ENCODE assay signal across 1 cellular context in the genomic region with DNA sequence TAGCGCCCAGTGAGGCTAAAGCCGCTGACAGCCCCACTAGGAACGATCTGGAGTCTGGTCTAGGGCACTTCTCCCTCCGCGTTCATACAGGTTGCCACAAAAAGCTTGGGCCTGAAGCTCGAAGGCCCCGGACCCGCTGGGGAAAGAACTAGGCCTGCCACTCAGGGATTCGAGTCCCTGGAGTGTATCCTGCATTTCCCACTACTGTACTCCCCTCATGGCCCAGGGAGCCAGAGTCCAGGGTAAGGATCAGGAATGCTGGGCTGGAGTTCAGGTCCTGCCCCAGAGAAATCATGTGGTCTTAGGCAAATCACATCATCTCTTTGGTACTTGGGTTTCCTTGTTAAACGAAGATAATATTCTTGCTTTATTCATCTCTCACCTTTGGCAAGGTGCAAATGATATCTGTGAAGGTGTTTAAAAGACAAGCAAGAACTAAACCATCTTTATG.
TF ChIP-seq lines count a peak whose summit lies in the region.

No MANE protein-coding gene starts in this region.

TF ChIP-seq in K562, 482 proteins besides CTCF, POLR2A, EP300 and RAD21:
- TF ChIP-seq, protein P1, sequence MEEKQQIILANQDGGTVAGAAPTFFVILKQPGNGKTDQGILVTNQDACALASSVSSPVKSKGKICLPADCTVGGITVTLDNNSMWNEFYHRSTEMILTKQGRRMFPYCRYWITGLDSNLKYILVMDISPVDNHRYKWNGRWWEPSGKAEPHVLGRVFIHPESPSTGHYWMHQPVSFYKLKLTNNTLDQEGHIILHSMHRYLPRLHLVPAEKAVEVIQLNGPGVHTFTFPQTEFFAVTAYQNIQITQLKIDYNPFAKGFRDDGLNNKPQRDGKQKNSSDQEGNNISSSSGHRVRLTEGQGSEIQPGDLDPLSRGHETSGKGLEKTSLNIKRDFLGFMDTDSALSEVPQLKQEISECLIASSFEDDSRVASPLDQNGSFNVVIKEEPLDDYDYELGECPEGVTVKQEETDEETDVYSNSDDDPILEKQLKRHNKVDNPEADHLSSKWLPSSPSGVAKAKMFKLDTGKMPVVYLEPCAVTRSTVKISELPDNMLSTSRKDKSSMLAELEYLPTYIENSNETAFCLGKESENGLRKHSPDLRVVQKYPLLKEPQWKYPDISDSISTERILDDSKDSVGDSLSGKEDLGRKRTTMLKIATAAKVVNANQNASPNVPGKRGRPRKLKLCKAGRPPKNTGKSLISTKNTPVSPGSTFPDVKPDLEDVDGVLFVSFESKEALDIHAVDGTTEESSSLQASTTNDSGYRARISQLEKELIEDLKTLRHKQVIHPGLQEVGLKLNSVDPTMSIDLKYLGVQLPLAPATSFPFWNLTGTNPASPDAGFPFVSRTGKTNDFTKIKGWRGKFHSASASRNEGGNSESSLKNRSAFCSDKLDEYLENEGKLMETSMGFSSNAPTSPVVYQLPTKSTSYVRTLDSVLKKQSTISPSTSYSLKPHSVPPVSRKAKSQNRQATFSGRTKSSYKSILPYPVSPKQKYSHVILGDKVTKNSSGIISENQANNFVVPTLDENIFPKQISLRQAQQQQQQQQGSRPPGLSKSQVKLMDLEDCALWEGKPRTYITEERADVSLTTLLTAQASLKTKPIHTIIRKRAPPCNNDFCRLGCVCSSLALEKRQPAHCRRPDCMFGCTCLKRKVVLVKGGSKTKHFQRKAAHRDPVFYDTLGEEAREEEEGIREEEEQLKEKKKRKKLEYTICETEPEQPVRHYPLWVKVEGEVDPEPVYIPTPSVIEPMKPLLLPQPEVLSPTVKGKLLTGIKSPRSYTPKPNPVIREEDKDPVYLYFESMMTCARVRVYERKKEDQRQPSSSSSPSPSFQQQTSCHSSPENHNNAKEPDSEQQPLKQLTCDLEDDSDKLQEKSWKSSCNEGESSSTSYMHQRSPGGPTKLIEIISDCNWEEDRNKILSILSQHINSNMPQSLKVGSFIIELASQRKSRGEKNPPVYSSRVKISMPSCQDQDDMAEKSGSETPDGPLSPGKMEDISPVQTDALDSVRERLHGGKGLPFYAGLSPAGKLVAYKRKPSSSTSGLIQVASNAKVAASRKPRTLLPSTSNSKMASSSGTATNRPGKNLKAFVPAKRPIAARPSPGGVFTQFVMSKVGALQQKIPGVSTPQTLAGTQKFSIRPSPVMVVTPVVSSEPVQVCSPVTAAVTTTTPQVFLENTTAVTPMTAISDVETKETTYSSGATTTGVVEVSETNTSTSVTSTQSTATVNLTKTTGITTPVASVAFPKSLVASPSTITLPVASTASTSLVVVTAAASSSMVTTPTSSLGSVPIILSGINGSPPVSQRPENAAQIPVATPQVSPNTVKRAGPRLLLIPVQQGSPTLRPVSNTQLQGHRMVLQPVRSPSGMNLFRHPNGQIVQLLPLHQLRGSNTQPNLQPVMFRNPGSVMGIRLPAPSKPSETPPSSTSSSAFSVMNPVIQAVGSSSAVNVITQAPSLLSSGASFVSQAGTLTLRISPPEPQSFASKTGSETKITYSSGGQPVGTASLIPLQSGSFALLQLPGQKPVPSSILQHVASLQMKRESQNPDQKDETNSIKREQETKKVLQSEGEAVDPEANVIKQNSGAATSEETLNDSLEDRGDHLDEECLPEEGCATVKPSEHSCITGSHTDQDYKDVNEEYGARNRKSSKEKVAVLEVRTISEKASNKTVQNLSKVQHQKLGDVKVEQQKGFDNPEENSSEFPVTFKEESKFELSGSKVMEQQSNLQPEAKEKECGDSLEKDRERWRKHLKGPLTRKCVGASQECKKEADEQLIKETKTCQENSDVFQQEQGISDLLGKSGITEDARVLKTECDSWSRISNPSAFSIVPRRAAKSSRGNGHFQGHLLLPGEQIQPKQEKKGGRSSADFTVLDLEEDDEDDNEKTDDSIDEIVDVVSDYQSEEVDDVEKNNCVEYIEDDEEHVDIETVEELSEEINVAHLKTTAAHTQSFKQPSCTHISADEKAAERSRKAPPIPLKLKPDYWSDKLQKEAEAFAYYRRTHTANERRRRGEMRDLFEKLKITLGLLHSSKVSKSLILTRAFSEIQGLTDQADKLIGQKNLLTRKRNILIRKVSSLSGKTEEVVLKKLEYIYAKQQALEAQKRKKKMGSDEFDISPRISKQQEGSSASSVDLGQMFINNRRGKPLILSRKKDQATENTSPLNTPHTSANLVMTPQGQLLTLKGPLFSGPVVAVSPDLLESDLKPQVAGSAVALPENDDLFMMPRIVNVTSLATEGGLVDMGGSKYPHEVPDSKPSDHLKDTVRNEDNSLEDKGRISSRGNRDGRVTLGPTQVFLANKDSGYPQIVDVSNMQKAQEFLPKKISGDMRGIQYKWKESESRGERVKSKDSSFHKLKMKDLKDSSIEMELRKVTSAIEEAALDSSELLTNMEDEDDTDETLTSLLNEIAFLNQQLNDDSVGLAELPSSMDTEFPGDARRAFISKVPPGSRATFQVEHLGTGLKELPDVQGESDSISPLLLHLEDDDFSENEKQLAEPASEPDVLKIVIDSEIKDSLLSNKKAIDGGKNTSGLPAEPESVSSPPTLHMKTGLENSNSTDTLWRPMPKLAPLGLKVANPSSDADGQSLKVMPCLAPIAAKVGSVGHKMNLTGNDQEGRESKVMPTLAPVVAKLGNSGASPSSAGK (IDR thresholded peaks at IDR 0.05) = no peak
- 0 out of 2 replicates have a peak, but pooled peaks have one; percentile 16 for TF ChIP-seq HDGF (IDR thresholded peaks at IDR 0.05)
- TF ChIP-seq, protein P2, sequence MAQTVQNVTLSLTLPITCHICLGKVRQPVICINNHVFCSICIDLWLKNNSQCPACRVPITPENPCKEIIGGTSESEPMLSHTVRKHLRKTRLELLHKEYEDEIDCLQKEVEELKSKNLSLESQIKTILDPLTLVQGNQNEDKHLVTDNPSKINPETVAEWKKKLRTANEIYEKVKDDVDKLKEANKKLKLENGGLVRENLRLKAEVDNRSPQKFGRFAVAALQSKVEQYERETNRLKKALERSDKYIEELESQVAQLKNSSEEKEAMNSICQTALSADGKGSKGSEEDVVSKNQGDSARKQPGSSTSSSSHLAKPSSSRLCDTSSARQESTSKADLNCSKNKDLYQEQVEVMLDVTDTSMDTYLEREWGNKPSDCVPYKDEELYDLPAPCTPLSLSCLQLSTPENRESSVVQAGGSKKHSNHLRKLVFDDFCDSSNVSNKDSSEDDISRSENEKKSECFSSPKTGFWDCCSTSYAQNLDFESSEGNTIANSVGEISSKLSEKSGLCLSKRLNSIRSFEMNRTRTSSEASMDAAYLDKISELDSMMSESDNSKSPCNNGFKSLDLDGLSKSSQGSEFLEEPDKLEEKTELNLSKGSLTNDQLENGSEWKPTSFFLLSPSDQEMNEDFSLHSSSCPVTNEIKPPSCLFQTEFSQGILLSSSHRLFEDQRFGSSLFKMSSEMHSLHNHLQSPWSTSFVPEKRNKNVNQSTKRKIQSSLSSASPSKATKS (CRISPR knock-in tag; IDR thresholded peaks at IDR 0.05) = no peak
- TF ChIP-seq, protein P3, sequence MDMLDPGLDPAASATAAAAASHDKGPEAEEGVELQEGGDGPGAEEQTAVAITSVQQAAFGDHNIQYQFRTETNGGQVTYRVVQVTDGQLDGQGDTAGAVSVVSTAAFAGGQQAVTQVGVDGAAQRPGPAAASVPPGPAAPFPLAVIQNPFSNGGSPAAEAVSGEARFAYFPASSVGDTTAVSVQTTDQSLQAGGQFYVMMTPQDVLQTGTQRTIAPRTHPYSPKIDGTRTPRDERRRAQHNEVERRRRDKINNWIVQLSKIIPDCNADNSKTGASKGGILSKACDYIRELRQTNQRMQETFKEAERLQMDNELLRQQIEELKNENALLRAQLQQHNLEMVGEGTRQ (CRISPR knock-in tag; IDR thresholded peaks at IDR 0.05) = 0 out of 2 replicates have a peak, but pooled peaks have one; percentile 1
- TF ChIP-seq RBFOX2 (IDR thresholded peaks at IDR 0.05; ENCODE audit: low read depth, low read length) = no peak
- 0 out of 2 replicates have a peak, but pooled peaks have one; percentile 47 for TF ChIP-seq ZKSCAN1 (IDR thresholded peaks at IDR 0.05; ENCODE audit: low read depth, low read length)
- TF ChIP-seq FOXJ2 (tag; IDR thresholded peaks at IDR 0.05) = no peak
- no peak for TF ChIP-seq ZNF589 (CRISPR knock-in tag; IDR thresholded peaks at IDR 0.05; ENCODE audit: low read depth)
- TF ChIP-seq CC2D1A (IDR thresholded peaks at IDR 0.05) = 0 out of 2 replicates have a peak, but pooled peaks have one; percentile 6
- TF ChIP-seq, protein P4, sequence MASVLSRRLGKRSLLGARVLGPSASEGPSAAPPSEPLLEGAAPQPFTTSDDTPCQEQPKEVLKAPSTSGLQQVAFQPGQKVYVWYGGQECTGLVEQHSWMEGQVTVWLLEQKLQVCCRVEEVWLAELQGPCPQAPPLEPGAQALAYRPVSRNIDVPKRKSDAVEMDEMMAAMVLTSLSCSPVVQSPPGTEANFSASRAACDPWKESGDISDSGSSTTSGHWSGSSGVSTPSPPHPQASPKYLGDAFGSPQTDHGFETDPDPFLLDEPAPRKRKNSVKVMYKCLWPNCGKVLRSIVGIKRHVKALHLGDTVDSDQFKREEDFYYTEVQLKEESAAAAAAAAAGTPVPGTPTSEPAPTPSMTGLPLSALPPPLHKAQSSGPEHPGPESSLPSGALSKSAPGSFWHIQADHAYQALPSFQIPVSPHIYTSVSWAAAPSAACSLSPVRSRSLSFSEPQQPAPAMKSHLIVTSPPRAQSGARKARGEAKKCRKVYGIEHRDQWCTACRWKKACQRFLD (CRISPR knock-in tag; IDR thresholded peaks at IDR 0.05) = no peak
- TF ChIP-seq HNRNPLL (IDR thresholded peaks at IDR 0.05; ENCODE audit: low read depth, low read length, poor library complexity, severe bottlenecking) = peak; percentile 26
- TF ChIP-seq TAF1 (IDR thresholded peaks at IDR 0.05; ENCODE audit: control insufficient read depth, extremely low read depth, insufficient read depth, low read length, severe bottlenecking) = no peak
